Comparison of ENCODE assay signal across 10 cellular contexts in the genomic region with DNA sequence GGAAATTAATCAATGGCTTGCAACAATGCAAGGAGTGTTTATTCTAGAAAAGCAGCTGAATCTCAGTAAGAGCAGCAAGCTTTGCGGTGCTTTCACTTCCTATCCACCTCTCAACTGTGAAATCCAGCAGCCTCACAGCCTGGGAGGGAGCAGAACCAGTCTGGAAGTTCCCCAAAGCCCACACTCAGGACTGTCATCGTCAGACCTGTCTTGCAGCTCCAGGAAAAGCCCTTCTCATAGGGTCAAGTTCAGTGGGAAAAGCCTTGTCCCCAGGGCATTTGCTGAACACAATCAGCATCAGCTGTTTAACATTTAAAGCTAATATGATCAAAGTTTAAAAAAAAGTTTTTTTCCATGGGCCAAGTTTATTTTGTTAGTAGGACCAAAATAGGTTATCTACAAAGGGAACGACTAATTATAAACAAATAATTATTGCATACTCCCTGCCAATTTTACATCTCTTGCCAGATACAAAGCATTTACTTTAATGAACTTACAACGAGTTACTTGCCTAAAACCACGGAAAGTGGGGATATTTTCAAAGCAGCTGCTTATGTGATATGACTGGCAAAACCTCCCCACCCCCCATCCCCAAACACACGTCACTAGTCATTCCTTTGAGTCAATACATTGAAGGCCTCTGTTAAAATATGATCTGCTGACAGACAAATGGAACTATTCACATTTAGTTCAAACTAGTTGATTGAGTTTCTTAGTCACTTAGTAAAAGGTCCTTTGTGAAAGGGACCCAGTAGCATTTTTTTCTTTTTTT. TPM values are rescaled to one million over a fixed set of nuclear protein-coding genes. Genes with fewer than 3 reads are reported as not detected.
DNase-seq lines count a peak whose midpoint lies in the region; ATAC-seq and TF ChIP-seq lines count a peak whose summit lies in the region.
"Had no signal": no experiment of that assay in that cellular context is flagged by ENCODE, and none has a peak within 500 bp of the region (broad histone marks: within the 10 kb centered on the region; RNA-seq: fewer than 3 reads in every experiment).

No MANE protein-coding gene starts in this region.

- TF ChIP-seq POLR2A in gastrocnemius medialis (IDR thresholded peaks at IDR 0.05), result no peak

- 55% methylated on average over 6 of the region's 6 CpGs for WGBS in hepatocyte (ENCODE audit: low lambda C conversion rate, missing lambda C conversion rate)

- in situ Hi-C loops in gastrocnemius medialis (cut with MboI; ENCODE audit: low sequenced_read_pairs in 4 of 4), result no loop called here

- H3K9me3 ChIP-seq in hepatocyte (ENCODE audit: low read depth) (no peaks in the 10 kb centered on the region), MG63 (no peaks in the 10 kb centered on the region), gastrocnemius medialis (no peaks in the 10 kb centered on the region)

- no peak overlapping the region for H2AFZ ChIP-seq in hepatocyte

- DNase-seq in hepatocyte (ENCODE audit: low spot score) (no peak), cerebellar cortex (ENCODE audit: low spot score) (no peak), MG63 (no peak), gastrocnemius medialis (no peak)
- DNase-seq: NCI-H526, spleen had no signal

- H3K36me3 ChIP-seq in hepatocyte (replicated peaks; ENCODE audit: insufficient read depth, low read depth) (no peaks in the 10 kb centered on the region), MG63 (no peaks in the 10 kb centered on the region), gastrocnemius medialis (no peaks in the 10 kb centered on the region)
- H3K36me3 ChIP-seq: spleen had no signal

- no peak for TF ChIP-seq CTCF in hepatocyte (IDR thresholded peaks at IDR 0.05; ENCODE audit: poor library complexity)
- no peak for TF ChIP-seq CTCF in gastrocnemius medialis (IDR thresholded peaks at IDR 0.05 in 4 of 5, conservative IDR thresholded peaks at IDR 0.05 in 1 of 5)

- peaks cover 16% of the 10 kb centered on the region for H3K79me2 ChIP-seq in hepatocyte

- no peaks in the 10 kb centered on the region for H3K9me2 ChIP-seq in hepatocyte (replicated peaks; ENCODE audit: insufficient read depth)

- H3K4me3 ChIP-seq in hepatocyte (no peak overlapping the region), MG63 (no peak overlapping the region), gastrocnemius medialis (no peak overlapping the region)
- H3K4me3 ChIP-seq: spleen had no signal

- H3K27ac ChIP-seq in hepatocyte, result no peak overlapping the region
- H3K27ac ChIP-seq in gastrocnemius medialis, result no peak overlapping the region
- H3K27ac ChIP-seq: spleen had no signal

- intact Hi-C loops in gastrocnemius medialis (cut with DNase I; ENCODE audit: low total_unique reads), result no loop called here

- peak; percentile 75 for ATAC-seq in GM18511 (IDR thresholded peaks at IDR 0.05; ENCODE audit: unreplicated experiment)
- ATAC-seq in GM21786 (IDR thresholded peaks at IDR 0.05; ENCODE audit: unreplicated experiment), result peak; percentile 63
- ATAC-seq in HG03571 (IDR thresholded peaks at IDR 0.05; ENCODE audit: unreplicated experiment), result peak; percentile 83
- ATAC-seq in gastrocnemius medialis, result no peak
- ATAC-seq in GM18858 (IDR thresholded peaks at IDR 0.05; ENCODE audit: unreplicated experiment), result no peak

- peak overlapping the region; percentile 34 for H3K4me2 ChIP-seq in hepatocyte

- H3K27me3 ChIP-seq in hepatocyte (no peaks in the 10 kb centered on the region), MG63 (0 out of 2 replicates have a peak, but pooled peaks cover 3% of the 10 kb centered on the region), gastrocnemius medialis (no peaks in the 10 kb centered on the region)

- H3K4me1 ChIP-seq in hepatocyte (ENCODE audit: insufficient read depth), result no peaks in the 10 kb centered on the region
- no peaks in the 10 kb centered on the region for H3K4me1 ChIP-seq in gastrocnemius medialis

- H4K20me1 ChIP-seq in hepatocyte (ENCODE audit: insufficient read depth, poor library complexity, severe bottlenecking), result no peaks in the 10 kb centered on the region

RNA-seq across cellular contexts. Expression of gene PARD6G, which starts 36.8 kb away (rescaled TPM):
- total RNA-seq in hepatocyte (11.7 and 11.8 TPM in 2 replicates), gastrocnemius medialis (1 to 10 TPM in 1 of 4 donors, under 1 TPM in 3; 0.39 to 9.2 (median 0.48) TPM)
- 8.2 and 12.1 TPM in 2 replicates for polyA plus RNA-seq in hepatocyte
- 3.4 TPM in 2 replicates for total RNA-seq in MG63 (2014; rRNA removed; shearing (Covaris generic); ENCODE audit: low replicate concordance)

Comparison
In these comparisons a context has a peak if more than half of its experiments do, and no peak if none do; other contexts are left out.
1. ATAC-seq: peak in GM18511 (single experiment), GM21786 (single experiment) and HG03571 (single experiment); none in gastrocnemius medialis (0 of 2) and GM18858 (single experiment).